In genomic region chr10:117556356-117556755, GRCh38 we compare ENCODE assay signal across 11 cellular contexts. TPM values are rescaled to one million over a fixed set of nuclear protein-coding genes. Genes with fewer than 3 reads are reported as not detected.
"Had no signal": no experiment of that assay in that cellular context is flagged by ENCODE, and none has a peak within 500 bp of the region (broad histone marks: within the 10 kb centered on the region; RNA-seq: fewer than 3 reads in every experiment).

No MANE protein-coding gene starts in this region.

- H2AFZ ChIP-seq: GM23248 had no signal

- H3K9me3 ChIP-seq: HAP-1 had no signal

- H3K27ac ChIP-seq: GM23248 had no signal

- H3K36me3 ChIP-seq: HAP-1 had no signal

- DNase-seq: GM23248, GOT3, H7, HFFc6, KG1 had no signal

- FAIRE-seq: HTR-8/SVneo, K562 had no signal

- H3K4me3 ChIP-seq: GM23248, HAP-1, K562 had no signal

- H3K4me1 ChIP-seq: HAP-1 had no signal

- H3K9ac ChIP-seq: GM23248 had no signal

- ATAC-seq: HCT116, K562 had no signal

RNA-seq across cellular contexts. Expression of gene EMX2, which starts 13.8 kb away (rescaled TPM):
- total RNA-seq: H4, H7, HFFc6, HT-29, K562 had no signal
- polyA plus RNA-seq: K562 had no signal
